8 cellular contexts compared by ENCODE assay signal in the genomic region with DNA sequence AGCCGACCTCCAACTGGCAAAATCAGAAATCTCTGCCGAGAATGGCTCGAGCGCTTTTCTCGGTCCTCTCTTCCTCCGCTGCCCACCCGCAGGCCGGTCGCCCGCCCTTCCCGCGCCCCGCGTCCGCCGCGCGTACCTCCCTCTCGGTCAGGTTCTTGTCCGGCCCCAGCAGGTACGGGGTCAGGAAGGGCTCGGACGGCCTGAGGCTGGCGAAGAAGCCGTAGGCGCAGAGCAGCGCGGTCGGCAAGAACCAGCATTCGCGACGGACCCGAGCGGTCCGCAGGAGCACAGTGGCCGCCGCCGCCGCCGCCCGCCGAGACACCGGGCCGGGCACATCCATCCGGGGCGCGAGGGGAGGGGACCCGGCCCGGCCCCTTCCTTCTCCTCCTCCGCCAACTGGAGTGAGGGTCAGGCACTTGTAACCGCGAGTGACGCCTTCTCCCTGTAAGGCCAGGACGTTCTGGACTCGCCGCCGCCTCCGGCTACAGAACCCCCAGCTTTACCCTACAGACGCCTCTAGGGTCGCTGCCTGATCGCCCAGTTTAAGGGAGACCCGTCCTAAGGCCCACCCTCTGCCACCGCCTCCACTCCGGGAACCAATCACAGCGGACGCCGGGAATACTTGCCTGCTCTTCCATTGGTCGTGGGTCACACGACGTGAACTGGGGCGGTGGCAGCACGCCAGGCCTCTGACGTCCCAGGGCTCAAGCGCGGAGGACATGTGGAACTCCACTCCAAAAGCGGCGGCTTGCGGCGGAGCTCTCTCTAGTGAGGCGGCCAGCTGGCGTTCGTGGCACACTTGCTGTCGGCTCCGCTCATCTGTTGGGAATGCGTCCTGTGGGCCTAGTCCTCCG. TPM values are rescaled to one million over a fixed set of nuclear protein-coding genes. Genes with fewer than 3 reads are reported as not detected.
DNase-seq lines count a peak whose midpoint lies in the region; ATAC-seq and FAIRE-seq lines count a peak whose summit lies in the region.

A gene with protein sequence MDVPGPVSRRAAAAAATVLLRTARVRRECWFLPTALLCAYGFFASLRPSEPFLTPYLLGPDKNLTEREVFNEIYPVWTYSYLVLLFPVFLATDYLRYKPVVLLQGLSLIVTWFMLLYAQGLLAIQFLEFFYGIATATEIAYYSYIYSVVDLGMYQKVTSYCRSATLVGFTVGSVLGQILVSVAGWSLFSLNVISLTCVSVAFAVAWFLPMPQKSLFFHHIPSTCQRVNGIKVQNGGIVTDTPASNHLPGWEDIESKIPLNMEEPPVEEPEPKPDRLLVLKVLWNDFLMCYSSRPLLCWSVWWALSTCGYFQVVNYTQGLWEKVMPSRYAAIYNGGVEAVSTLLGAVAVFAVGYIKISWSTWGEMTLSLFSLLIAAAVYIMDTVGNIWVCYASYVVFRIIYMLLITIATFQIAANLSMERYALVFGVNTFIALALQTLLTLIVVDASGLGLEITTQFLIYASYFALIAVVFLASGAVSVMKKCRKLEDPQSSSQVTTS (minus strand): TSS at position 518 of the 854 bp plus-strand sequence. CDS start 178 bp downstream, at position 340.

- H3K4me1 Mint-ChIP-seq in activated CD8-positive, alpha-beta memory T cell treated with anti-CD3 and anti-CD28 coated beads, Interleukin-2, amount 10 ng/mL, durations not matched to agents 7 days and 5 days = peaks cover 45% of the 10 kb centered on the region

- peak within 1 kb of the TSS; percentile 89 for H2BK120ac ChIP-seq in mesenchymal stem cell (ENCODE audit: low read depth, low read length)

- H3K14ac ChIP-seq in mesenchymal stem cell (ENCODE audit: low read length in 2 of 2) = peak within 1 kb of the TSS; percentile 74 to 94

- peaks cover 20% of the 10 kb centered on the region for H3K4me1 ChIP-seq in endocrine pancreas (ENCODE audit: control insufficient read depth, insufficient read depth, low read length)
- peaks cover 2% of the 10 kb centered on the region for H3K4me1 ChIP-seq in mesenchymal stem cell (ENCODE audit: control insufficient read depth, insufficient read depth, low read depth, low read length)

- peak within 1 kb of the TSS; percentile 97 for H2BK15ac ChIP-seq in mesenchymal stem cell (ENCODE audit: low read depth, poor library complexity, severe bottlenecking)

- no peaks in the 10 kb centered on the region for H3K9me3 ChIP-seq in endocrine pancreas (ENCODE audit: control insufficient read depth, low read length)
- no peaks in the 10 kb centered on the region for H3K9me3 ChIP-seq in mesenchymal stem cell (ENCODE audit: control insufficient read depth, low read length)

- H3K36me3 Mint-ChIP-seq in activated CD8-positive, alpha-beta memory T cell treated with anti-CD3 and anti-CD28 coated beads, Interleukin-2, amount 10 ng/mL, durations not matched to agents 7 days and 5 days = peaks cover 4% of the 10 kb centered on the region

- no peaks in the 10 kb centered on the region for H3K27me3 Mint-ChIP-seq in activated CD8-positive, alpha-beta memory T cell treated with anti-CD3 and anti-CD28 coated beads, Interleukin-2, amount 10 ng/mL, durations not matched to agents 7 days and 5 days

- peak within 1 kb of the TSS; percentile 95 for H3K4me3 ChIP-seq in endocrine pancreas (ENCODE audit: control insufficient read depth, insufficient read depth, low read length)
- H3K4me3 ChIP-seq in mesenchymal stem cell (ENCODE audit: insufficient read depth in 1 of 2, low read depth in 1 of 2, low read length in 2 of 2) = peak within 1 kb of the TSS; percentile 84 to 99

- WGBS in mesenchymal stem cell = under 1% methylated on average over 86 of the region's 86 CpGs

- peak within 1 kb of the TSS; percentile 77 for H4K8ac ChIP-seq in mesenchymal stem cell (ENCODE audit: low read length)

- no peak within 1 kb of the TSS for H2BK5ac ChIP-seq in mesenchymal stem cell (ENCODE audit: low read depth, low read length, poor library complexity, severe bottlenecking)

- H3K9ac ChIP-seq in endocrine pancreas (ENCODE audit: control insufficient read depth, insufficient read depth, low read length) (peak within 1 kb of the TSS; percentile 97), mesenchymal stem cell (ENCODE audit: low read length) (peak within 1 kb of the TSS; percentile 91)

- peak within 1 kb of the TSS in 1 of 2 experiments; percentile 59 for H2BK12ac ChIP-seq in mesenchymal stem cell (ENCODE audit: low read length in 2 of 2)

- peak within 1 kb of the TSS; percentile 87 for H2AFZ ChIP-seq in mesenchymal stem cell (ENCODE audit: low read depth, low read length)

- CTCF ChIA-PET in activated CD8-positive, alpha-beta memory T cell treated with anti-CD3 and anti-CD28 coated beads, Interleukin-2, amount 10 ng/mL, durations not matched to agents 7 days and 5 days (lab: Charles Lee) = interaction anchor here (1.1 to 1.6 kb wide), 2 partner anchors 60 to 882 kb away, joined by 3 read pairs; no protein-coding TSS in a partner anchor

- FAIRE-seq in HTR-8/SVneo (lab: Jason Lieb, UNC) = peak; percentile 72

- peak; percentile 98 for ATAC-seq in GM21367 (IDR thresholded peaks at IDR 0.05; ENCODE audit: unreplicated experiment)
- ATAC-seq in activated CD8-positive, alpha-beta memory T cell treated with anti-CD3 and anti-CD28 coated beads, Interleukin-2, amount 10 ng/mL, durations not matched to agents 7 days and 5 days = peak; percentile 99

- H3K4me2 ChIP-seq in mesenchymal stem cell (ENCODE audit: low read length, poor library complexity, severe bottlenecking) = peak within 1 kb of the TSS; percentile 86

- DNase-seq in Caki2 (ENCODE audit: low read depth) = peak; percentile 97
- peak; percentile 98 for DNase-seq in HTR-8/SVneo (ENCODE audit: insufficient read length, low spot score)
- peak; percentile 99 for DNase-seq in NOMO-1 treated with DMSO at 0.1 percent for 48 hours (lab: John Stamatoyannopoulos, UW; ENCODE audit: unreplicated experiment)
- DNase-seq in activated CD8-positive, alpha-beta memory T cell treated with anti-CD3 and anti-CD28 coated beads, Interleukin-2, amount 10 ng/mL, durations not matched to agents 7 days and 5 days = peak; percentile 97
- peak; percentile 100 for DNase-seq in mesenchymal stem cell
- DNase-seq in stimulated activated CD8-positive, alpha-beta memory T cell treated with anti-CD3 and anti-CD28 coated beads, Interleukin-12 subunit alpha, Interleukin-12 subunit beta, amount 100 ng/mL, for 4 hours (ENCODE audit: low read depth) = peak; percentile 86

- peak within 1 kb of the TSS; percentile 83 to 99 for H3K23ac ChIP-seq in mesenchymal stem cell (ENCODE audit: low read length in 2 of 2)

- in situ Hi-C loops in Caki2 (cut with HindIII; ENCODE audit: low pct_unique_long_range_greater_than_20kb, low sequenced_read_pairs) = no loop called here

- H2AK5ac ChIP-seq in mesenchymal stem cell (ENCODE audit: low read length, severe bottlenecking) = no peak within 1 kb of the TSS

- H3K36me3 ChIP-seq in endocrine pancreas (ENCODE audit: control insufficient read depth, insufficient read depth, low read length) = no peaks in the 10 kb centered on the region
- H3K36me3 ChIP-seq in mesenchymal stem cell (ENCODE audit: control insufficient read depth in 1 of 2, insufficient read depth in 2 of 2, low read depth in 1 of 2, low read length in 2 of 2) = no peaks in the 10 kb centered on the region

- H3K27ac ChIP-seq in mesenchymal stem cell (ENCODE audit: low read length, poor library complexity, severe bottlenecking) = peak within 1 kb of the TSS; percentile 87

- H3K27ac Mint-ChIP-seq in activated CD8-positive, alpha-beta memory T cell treated with anti-CD3 and anti-CD28 coated beads, Interleukin-2, amount 10 ng/mL, durations not matched to agents 7 days and 5 days = peak within 1 kb of the TSS; percentile 79

- H3K4me3 Mint-ChIP-seq in activated CD8-positive, alpha-beta memory T cell treated with anti-CD3 and anti-CD28 coated beads, Interleukin-2, amount 10 ng/mL, durations not matched to agents 7 days and 5 days = peak within 1 kb of the TSS; percentile 85

- H3K18ac ChIP-seq in mesenchymal stem cell (ENCODE audit: low read depth in 1 of 2, low read length in 2 of 2) = peak within 1 kb of the TSS; percentile 92

- peaks cover 12% of the 10 kb centered on the region for H3K79me1 ChIP-seq in mesenchymal stem cell (replicated peaks; ENCODE audit: low read length, poor library complexity, severe bottlenecking)

- no peaks in the 10 kb centered on the region for H3K9me3 Mint-ChIP-seq in activated CD8-positive, alpha-beta memory T cell treated with anti-CD3 and anti-CD28 coated beads, Interleukin-2, amount 10 ng/mL, durations not matched to agents 7 days and 5 days (ENCODE audit: low read depth)

- peak within 1 kb of the TSS; percentile 93 for H4K91ac ChIP-seq in mesenchymal stem cell (ENCODE audit: low read length)

- peak within 1 kb of the TSS; percentile 49 to 51 for H3K4ac ChIP-seq in mesenchymal stem cell (ENCODE audit: low read depth in 1 of 2, low read length in 2 of 2)

- H3K27me3 ChIP-seq in endocrine pancreas (ENCODE audit: control insufficient read depth, insufficient read depth, low read length) = no peaks in the 10 kb centered on the region
- H3K27me3 ChIP-seq in mesenchymal stem cell (ENCODE audit: control insufficient read depth in 1 of 2, insufficient read depth in 1 of 2, low read length in 2 of 2) = no peaks in the 10 kb centered on the region

RNA-seq across cellular contexts. Expression of the gene that starts here (rescaled TPM):
- total RNA-seq in Caki2 (2014; rRNA removed; shearing (Covaris generic); ENCODE audit: low replicate concordance) = 6.2 and 7.1 TPM in 2 replicates
- total RNA-seq in activated CD8-positive, alpha-beta memory T cell treated with anti-CD3 and anti-CD28 coated beads, Interleukin-2, amount 10 ng/mL, durations not matched to agents 7 days and 5 days = 1 to 10 TPM; 5.0 to 7.8 TPM
- 6.8 TPM for polyA plus RNA-seq in mesenchymal stem cell (2013, experiment 1 of 2)
- 7.1 TPM for polyA plus RNA-seq in mesenchymal stem cell (2013, experiment 2 of 2)

Comparison
In these comparisons a context has a peak if more than half of its experiments do, and no peak if none do; other contexts are left out.
1. Peak in every context shown above with its lines: DNase-seq, ATAC-seq, H3K4me3 ChIP-seq and H3K27ac ChIP-seq.